8 cellular contexts compared by ENCODE assay signal in the genomic region with DNA sequence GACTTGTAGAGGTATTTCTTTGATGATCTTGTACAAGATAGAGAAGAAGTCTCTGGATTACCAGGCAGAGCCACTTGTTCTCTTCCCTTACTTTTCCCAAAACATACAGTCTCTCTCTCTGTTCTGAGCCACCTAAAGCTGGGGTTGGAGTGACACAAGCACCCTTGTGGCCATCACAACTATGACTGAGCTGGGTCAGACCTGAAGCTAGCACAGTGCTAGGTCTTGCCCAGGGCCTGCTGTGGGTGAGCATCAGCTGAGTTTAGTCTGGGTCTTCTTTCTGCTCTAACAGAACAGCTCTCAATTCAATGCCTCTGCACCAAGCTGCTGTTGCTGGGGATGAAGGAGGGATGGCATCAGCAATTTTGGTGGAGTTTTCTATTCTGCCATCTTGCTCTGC.
"Had no signal": no experiment of that assay in that cellular context is flagged by ENCODE, and none has a peak within 500 bp of the region (broad histone marks: within the 10 kb centered on the region; RNA-seq: fewer than 3 reads in every experiment).

No MANE protein-coding gene starts in this region.

- FAIRE-seq: H1, H54, HTR-8/SVneo, K562 had no signal

- H3K4me1 Mint-ChIP-seq: GM23338, H9 had no signal

- H2AFZ ChIP-seq: GM23338 had no signal

- H3K4me3 Mint-ChIP-seq: GM23338, H9 had no signal

- DNase-seq: H9, HCEC 1CT, IMR-90 had no signal

- H3K27ac Mint-ChIP-seq: GM23338, H9 had no signal

- H3K9me3 Mint-ChIP-seq: GM23338, H9 had no signal

- H3K4me2 ChIP-seq: GM23338 had no signal

- ATAC-seq: GM23338, K562 had no signal

- H3K4me3 ChIP-seq: GM23338, K562 had no signal
